Comparison of ENCODE assay signal across 1 cellular context in the genomic region with DNA sequence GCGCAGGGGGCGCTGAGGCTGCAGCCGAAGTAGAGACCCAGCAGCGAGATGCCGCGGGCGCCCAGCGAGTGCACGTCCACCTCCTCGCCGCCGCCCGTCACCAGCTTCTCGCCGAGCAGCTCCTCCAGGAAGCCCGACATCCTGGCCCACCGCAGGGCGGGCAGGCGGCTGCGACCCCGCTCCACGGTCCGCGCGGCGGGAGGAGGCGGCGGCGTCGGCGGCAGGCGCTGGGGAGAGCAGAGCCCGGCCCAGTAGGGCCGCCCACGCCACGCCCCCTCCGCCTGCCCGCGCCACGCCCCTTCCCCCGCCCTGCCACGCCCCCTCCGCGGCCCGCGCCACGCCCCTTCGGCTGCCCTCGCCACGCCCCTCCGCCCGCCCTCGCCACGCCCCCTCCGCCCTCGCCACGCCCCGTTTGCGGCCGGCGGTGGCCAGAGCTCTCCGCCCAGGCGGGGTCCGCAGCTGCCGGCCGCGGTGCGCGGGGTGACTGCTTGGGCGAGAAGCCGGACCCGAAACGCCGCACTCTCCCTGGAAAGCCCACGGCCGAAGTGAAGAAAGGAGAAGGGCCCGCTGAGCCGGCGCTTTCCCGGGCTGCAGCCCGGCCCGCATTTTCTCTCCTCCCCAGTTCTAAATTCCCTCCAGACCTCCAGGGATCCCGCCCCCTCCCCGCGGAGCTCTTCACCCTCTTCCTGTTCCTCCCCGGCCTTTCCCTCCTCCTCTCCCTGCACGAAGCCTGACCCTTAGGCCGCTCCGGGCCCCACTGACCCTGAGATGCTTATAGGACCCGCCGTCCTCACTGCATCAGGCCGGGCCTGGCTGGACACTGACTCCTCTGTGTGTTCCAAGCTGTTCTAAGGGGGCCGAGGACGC.
TF ChIP-seq lines count a peak whose summit lies in the region.

A gene (minus strand): TSS at position 238 of the 867 bp plus-strand sequence.

TF ChIP-seq in A549, 52 proteins besides CTCF, POLR2A, EP300 and RAD21 (continued from another document):
- TF ChIP-seq FOSL2 (IDR thresholded peaks at IDR 0.05) (no peak), FOSL2 (CRISPR knock-in tag; IDR thresholded peaks at IDR 0.05) (no peak), CHD2 (IDR thresholded peaks at IDR 0.05; ENCODE audit: low read length, partially characterized antibody) (no peak), ZNF302 (CRISPR knock-in tag; IDR thresholded peaks at IDR 0.05) (no peak), RCOR1 (IDR thresholded peaks at IDR 0.05; ENCODE audit: low read depth, low read length) (no peak), RNF2 (IDR thresholded peaks at IDR 0.05; ENCODE audit: borderline replicate concordance, low read depth) (0 out of 2 replicates have a peak, but pooled peaks have one; percentile 24)
- TF ChIP-seq, protein P1, sequence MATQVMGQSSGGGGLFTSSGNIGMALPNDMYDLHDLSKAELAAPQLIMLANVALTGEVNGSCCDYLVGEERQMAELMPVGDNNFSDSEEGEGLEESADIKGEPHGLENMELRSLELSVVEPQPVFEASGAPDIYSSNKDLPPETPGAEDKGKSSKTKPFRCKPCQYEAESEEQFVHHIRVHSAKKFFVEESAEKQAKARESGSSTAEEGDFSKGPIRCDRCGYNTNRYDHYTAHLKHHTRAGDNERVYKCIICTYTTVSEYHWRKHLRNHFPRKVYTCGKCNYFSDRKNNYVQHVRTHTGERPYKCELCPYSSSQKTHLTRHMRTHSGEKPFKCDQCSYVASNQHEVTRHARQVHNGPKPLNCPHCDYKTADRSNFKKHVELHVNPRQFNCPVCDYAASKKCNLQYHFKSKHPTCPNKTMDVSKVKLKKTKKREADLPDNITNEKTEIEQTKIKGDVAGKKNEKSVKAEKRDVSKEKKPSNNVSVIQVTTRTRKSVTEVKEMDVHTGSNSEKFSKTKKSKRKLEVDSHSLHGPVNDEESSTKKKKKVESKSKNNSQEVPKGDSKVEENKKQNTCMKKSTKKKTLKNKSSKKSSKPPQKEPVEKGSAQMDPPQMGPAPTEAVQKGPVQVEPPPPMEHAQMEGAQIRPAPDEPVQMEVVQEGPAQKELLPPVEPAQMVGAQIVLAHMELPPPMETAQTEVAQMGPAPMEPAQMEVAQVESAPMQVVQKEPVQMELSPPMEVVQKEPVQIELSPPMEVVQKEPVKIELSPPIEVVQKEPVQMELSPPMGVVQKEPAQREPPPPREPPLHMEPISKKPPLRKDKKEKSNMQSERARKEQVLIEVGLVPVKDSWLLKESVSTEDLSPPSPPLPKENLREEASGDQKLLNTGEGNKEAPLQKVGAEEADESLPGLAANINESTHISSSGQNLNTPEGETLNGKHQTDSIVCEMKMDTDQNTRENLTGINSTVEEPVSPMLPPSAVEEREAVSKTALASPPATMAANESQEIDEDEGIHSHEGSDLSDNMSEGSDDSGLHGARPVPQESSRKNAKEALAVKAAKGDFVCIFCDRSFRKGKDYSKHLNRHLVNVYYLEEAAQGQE (IDR thresholded peaks at IDR 0.05): no peak
